17 cellular contexts compared by ENCODE assay signal in the genomic region with DNA sequence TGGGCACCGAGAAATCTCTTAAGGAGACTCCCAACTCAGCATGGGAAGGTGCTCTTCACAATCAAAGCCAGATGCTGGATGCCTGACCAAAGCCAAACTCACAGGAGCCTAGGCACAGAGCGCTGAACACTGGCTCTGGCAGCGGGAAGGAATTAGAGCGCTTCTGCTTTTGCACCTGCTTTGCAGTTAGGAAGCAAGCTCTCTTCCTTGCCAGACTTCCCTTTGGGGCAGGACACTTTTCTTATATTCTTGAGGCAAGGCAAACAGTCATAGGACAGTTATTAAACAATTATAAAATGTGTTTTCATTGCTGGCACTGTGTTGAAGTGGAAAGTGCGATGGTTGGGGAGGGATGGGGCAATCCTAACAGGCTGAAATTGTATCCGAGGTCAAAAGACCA.
DNase-seq lines count a peak whose midpoint lies in the region; ATAC-seq, FAIRE-seq and TF ChIP-seq lines count a peak whose summit lies in the region.
"Had no signal": no experiment of that assay in that cellular context is flagged by ENCODE, and none has a peak within 500 bp of the region (broad histone marks: within the 10 kb centered on the region; RNA-seq: fewer than 3 reads in every experiment).

No MANE protein-coding gene starts in this region.

- H3K27ac Mint-ChIP-seq in activated T-cell treated with anti-CD3 and anti-CD28 coated beads, Interleukin-2, amount 50 U/mL, for 24 hours: peak overlapping the region; percentile 18

- peaks cover 7% of the 10 kb centered on the region for H3K9me3 Mint-ChIP-seq in activated T-cell treated with anti-CD3 and anti-CD28 coated beads, Interleukin-2, amount 50 U/mL, for 24 hours

- DNase-seq in activated T-cell treated with anti-CD3 and anti-CD28 coated beads, Interleukin-2, amount 50 U/mL, for 24 hours: no peak
- DNase-seq in activated T-cell treated with anti-CD3 and anti-CD28 coated beads, Interleukin-2, amount 50 U/mL, for 48 hours: no peak
- no peak for DNase-seq in left lung
- DNase-seq in upper lobe of left lung: no peak
- DNase-seq in SK-N-SH: no peak
- DNase-seq in urothelium cell line (ENCODE audit: low spot score): no peak
- DNase-seq in esophagus muscularis mucosa (ENCODE audit: extremely low spot score): no peak
- DNase-seq: activated CD4-positive, alpha-beta T cell treated with anti-CD3 and anti-CD28 coated beads, Interleukin-2, amount 50 U/mL, for 4 hours; caudate nucleus; CD4-positive, alpha-beta memory T cell; DND-41; GOT3; kidney; trophoblast cell had no signal

- no peaks in the 10 kb centered on the region for H3K27me3 Mint-ChIP-seq in activated T-cell treated with anti-CD3 and anti-CD28 coated beads, Interleukin-2, amount 50 U/mL, for 24 hours
- H3K27me3 Mint-ChIP-seq: CD4-positive, alpha-beta memory T cell had no signal

- TF ChIP-seq RAD21 in SK-N-SH (IDR thresholded peaks at IDR 0.05; ENCODE audit: low read length): no peak

- no peak for TF ChIP-seq CTCF in OCI-LY3 (IDR thresholded peaks at IDR 0.05; ENCODE audit: low read depth, low read length)
- no peak for TF ChIP-seq CTCF in left lung (IDR thresholded peaks at IDR 0.05)
- TF ChIP-seq CTCF in upper lobe of left lung (IDR thresholded peaks at IDR 0.05): no peak
- no peak for TF ChIP-seq CTCF in SK-N-SH (IDR thresholded peaks at IDR 0.05)
- no peak for TF ChIP-seq CTCF in esophagus muscularis mucosa (IDR thresholded peaks at IDR 0.05)

- H3K4me3 Mint-ChIP-seq in activated T-cell treated with anti-CD3 and anti-CD28 coated beads, Interleukin-2, amount 50 U/mL, for 24 hours: no peak overlapping the region
- H3K4me3 Mint-ChIP-seq: CD4-positive, alpha-beta memory T cell had no signal

- CTCF ChIA-PET in SK-N-SH (lab: Yijun Ruan, JAX): no interaction called here

- H3K9me2 ChIP-seq in SK-N-SH: no peaks in the 10 kb centered on the region

- H3K27ac ChIP-seq in OCI-LY3 (ENCODE audit: low read length) (peak overlapping the region; percentile 94), left lung (no peak overlapping the region), upper lobe of left lung (peak overlapping the region in 1 of 4 donors; percentile 2), SK-N-SH (ENCODE audit: low read depth in 2 of 2, low read length in 1 of 2) (no peak overlapping the region), esophagus muscularis mucosa (replicated peaks in 1 of 4) (no peak overlapping the region)
- H3K27ac ChIP-seq: A549, SJSA1 had no signal

- H3K79me2 ChIP-seq in OCI-LY3 (ENCODE audit: low read length) (no peaks in the 10 kb centered on the region), SK-N-SH (ENCODE audit: insufficient read depth) (no peaks in the 10 kb centered on the region)

- no peaks in the 10 kb centered on the region for H3F3A ChIP-seq in SK-N-SH (replicated peaks; ENCODE audit: insufficient read depth)

- TF ChIP-seq POLR2A in upper lobe of left lung (IDR thresholded peaks at IDR 0.05): no peak
- no peak for TF ChIP-seq POLR2A in esophagus muscularis mucosa (IDR thresholded peaks at IDR 0.05; ENCODE audit: low read depth)

- peak overlapping the region; percentile 78 for H3K9ac ChIP-seq in OCI-LY3 (ENCODE audit: low read length)
- H3K9ac ChIP-seq in SK-N-SH: no peak overlapping the region

- no peaks in the 10 kb centered on the region for H3K9me3 ChIP-seq in OCI-LY3 (ENCODE audit: insufficient read depth, low read length)
- H3K9me3 ChIP-seq in left lung: no peaks in the 10 kb centered on the region
- no peaks in the 10 kb centered on the region for H3K9me3 ChIP-seq in upper lobe of left lung
- no peaks in the 10 kb centered on the region for H3K9me3 ChIP-seq in SK-N-SH
- no peaks in the 10 kb centered on the region for H3K9me3 ChIP-seq in esophagus muscularis mucosa
- H3K9me3 ChIP-seq: A549, SJSA1 had no signal

- intact Hi-C loops in left lung (cut with DNase I): no loop called here
- intact Hi-C loops in esophagus muscularis mucosa (cut with DNase I): no loop called here

- H3K4me3 ChIP-seq in OCI-LY3 (ENCODE audit: low read length) (peak overlapping the region; percentile 70), left lung (no peak overlapping the region), upper lobe of left lung (no peak overlapping the region), SK-N-SH (ENCODE audit: low read depth in 2 of 2, low read length in 1 of 2) (no peak overlapping the region), esophagus muscularis mucosa (no peak overlapping the region)
- H3K4me3 ChIP-seq: A549, SJSA1 had no signal

- peaks cover 4% of the 10 kb centered on the region for H3K36me3 ChIP-seq in OCI-LY3 (replicated peaks; ENCODE audit: low read depth, low read length)
- peaks cover 0 to 5% of the 10 kb centered on the region in 2 donors for H3K36me3 ChIP-seq in left lung
- no peaks in the 10 kb centered on the region for H3K36me3 ChIP-seq in upper lobe of left lung
- H3K36me3 ChIP-seq in SK-N-SH (replicated peaks in 1 of 2; ENCODE audit: control insufficient read depth in 1 of 2, insufficient read depth in 2 of 2, low read length in 1 of 2): no peaks in the 10 kb centered on the region
- H3K36me3 ChIP-seq in esophagus muscularis mucosa: peaks cover 0 to 13% (median 0%) of the 10 kb centered on the region in 4 donors
- H3K36me3 ChIP-seq: SJSA1 had no signal

- peak overlapping the region; percentile 84 for H3K4me2 ChIP-seq in OCI-LY3 (ENCODE audit: low read length)
- H3K4me2 ChIP-seq in SK-N-SH: no peak overlapping the region
- H3K4me2 ChIP-seq: A549 had no signal

- peak; percentile 46 for ATAC-seq in left lung
- ATAC-seq in upper lobe of left lung (ENCODE audit: low FRiP score in 2 of 2): peak; percentile 38 to 56
- ATAC-seq: A549 had no signal

- TF ChIP-seq EP300 in upper lobe of left lung (IDR thresholded peaks at IDR 0.05) (no peak), SK-N-SH (IDR thresholded peaks at IDR 0.05; ENCODE audit: borderline replicate concordance in 1 of 2, low read depth in 1 of 2, low read length in 1 of 2) (no peak), esophagus muscularis mucosa (IDR thresholded peaks at IDR 0.05) (no peak)

- POLR2A ChIA-PET in SK-N-SH (lab: Yijun Ruan, JAX): interaction anchor here (0.5 kb wide), 1 partner anchor 1385 kb away, joined by 6 read pairs; no protein-coding TSS in a partner anchor

- H4K20me1 ChIP-seq in OCI-LY3 (ENCODE audit: insufficient read depth, low read length) (no peaks in the 10 kb centered on the region), SK-N-SH (ENCODE audit: insufficient read depth) (no peaks in the 10 kb centered on the region)

- no peaks in the 10 kb centered on the region for H3K27me3 ChIP-seq in OCI-LY3 (ENCODE audit: low read depth, low read length)
- H3K27me3 ChIP-seq in left lung: no peaks in the 10 kb centered on the region
- no peaks in the 10 kb centered on the region for H3K27me3 ChIP-seq in upper lobe of left lung
- H3K27me3 ChIP-seq in SK-N-SH (ENCODE audit: insufficient read depth): no peaks in the 10 kb centered on the region
- H3K27me3 ChIP-seq in esophagus muscularis mucosa: no peaks in the 10 kb centered on the region
- H3K27me3 ChIP-seq: SJSA1 had no signal

- H2AFZ ChIP-seq in OCI-LY3 (ENCODE audit: low read depth, low read length) (no peak overlapping the region), SK-N-SH (ENCODE audit: low read depth) (no peak overlapping the region)

- 54 to 65% methylated on average over 6 of the region's 6 CpGs for WGBS in upper lobe of left lung, 2 donors
- WGBS in SK-N-SH (ENCODE audit: low lambda C conversion rate): 89% methylated on average over 6 of the region's 6 CpGs
- WGBS in esophagus muscularis mucosa: 84% methylated on average over 6 of the region's 6 CpGs

- no peak for FAIRE-seq in urothelium cell line (lab: Jason Lieb, UNC)
- FAIRE-seq: A549, kidney had no signal

- H3K36me3 Mint-ChIP-seq in activated T-cell treated with anti-CD3 and anti-CD28 coated beads, Interleukin-2, amount 50 U/mL, for 24 hours (ENCODE audit: low read depth): peaks cover 31% of the 10 kb centered on the region

- H3K4me1 ChIP-seq in OCI-LY3 (ENCODE audit: low read length): peaks cover 91% of the 10 kb centered on the region
- H3K4me1 ChIP-seq in left lung: peaks cover 0 to 8% of the 10 kb centered on the region in 2 donors
- H3K4me1 ChIP-seq in upper lobe of left lung: peaks cover 0 to 3% (median 0%) of the 10 kb centered on the region in 4 donors
- H3K4me1 ChIP-seq in SK-N-SH (ENCODE audit: control insufficient read depth in 1 of 2, insufficient read depth in 2 of 2, low read depth in 1 of 2, low read length in 1 of 2): peaks cover 10 to 14% of the 10 kb centered on the region in 2 experiments; a peak in 3 of 4 replicates
- peaks cover 0 to 5% (median 0%) of the 10 kb centered on the region in 4 donors for H3K4me1 ChIP-seq in esophagus muscularis mucosa
- H3K4me1 ChIP-seq: A549, SJSA1 had no signal

- H3K4me1 Mint-ChIP-seq in activated T-cell treated with anti-CD3 and anti-CD28 coated beads, Interleukin-2, amount 50 U/mL, for 24 hours (ENCODE audit: low read depth): peaks cover 9% of the 10 kb centered on the region

TF ChIP-seq in SK-N-SH, 30 proteins besides CTCF, POLR2A, EP300 and RAD21 (continues in another document):
- TF ChIP-seq RXRA (IDR thresholded peaks at IDR 0.05; ENCODE audit: borderline replicate concordance, low read depth) (no peak), ELF1 (IDR thresholded peaks at IDR 0.05) (no peak), RCOR1 (IDR thresholded peaks at IDR 0.05; ENCODE audit: low read length) (no peak), MEF2A (IDR thresholded peaks at IDR 0.05; ENCODE audit: borderline replicate concordance, low read depth) (no peak), POLR2AphosphoS5 (IDR thresholded peaks at IDR 0.05; ENCODE audit: low read depth, low read length) (no peak), GATA2 (CRISPR knock-in tag; IDR thresholded peaks at IDR 0.05) (no peak), TCF12 (IDR thresholded peaks at IDR 0.05) (no peak), FOXJ3 (CRISPR knock-in tag; IDR thresholded peaks at IDR 0.05) (no peak), NRF1 (IDR thresholded peaks at IDR 0.05; ENCODE audit: low read depth, low read length) (no peak), YY1 (IDR thresholded peaks at IDR 0.05; ENCODE audit: low read depth) (no peak)
- TF ChIP-seq, protein P1, sequence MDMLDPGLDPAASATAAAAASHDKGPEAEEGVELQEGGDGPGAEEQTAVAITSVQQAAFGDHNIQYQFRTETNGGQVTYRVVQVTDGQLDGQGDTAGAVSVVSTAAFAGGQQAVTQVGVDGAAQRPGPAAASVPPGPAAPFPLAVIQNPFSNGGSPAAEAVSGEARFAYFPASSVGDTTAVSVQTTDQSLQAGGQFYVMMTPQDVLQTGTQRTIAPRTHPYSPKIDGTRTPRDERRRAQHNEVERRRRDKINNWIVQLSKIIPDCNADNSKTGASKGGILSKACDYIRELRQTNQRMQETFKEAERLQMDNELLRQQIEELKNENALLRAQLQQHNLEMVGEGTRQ (IDR thresholded peaks at IDR 0.05; ENCODE audit: borderline replicate concordance, low read depth, low read length): no peak
